In genomic region chr14:88792572-88793258, GRCh38 we compare ENCODE assay signal across 8 cellular contexts. TPM values are rescaled to one million over a fixed set of nuclear protein-coding genes. Genes with fewer than 3 reads are reported as not detected.
A peak's percentile ranks its signal among the peaks of the same experiment; 100 is the strongest.
DNase-seq lines count a peak whose midpoint lies in the region; ATAC-seq, FAIRE-seq and TF ChIP-seq lines count a peak whose summit lies in the region.

TSS of gene EML5 (minus strand) at chr14:88792953. CDS start at chr14:88792503, 450 bp downstream.

- H3K4me3 ChIP-seq in breast epithelium (peak within 1 kb of the TSS; percentile 45 to 73 (median 70)), small intestine (ENCODE audit: low read depth in 1 of 2, low read length in 2 of 2) (peak within 1 kb of the TSS; percentile 56 to 70)

- no peak for TF ChIP-seq POLR2A in breast epithelium (IDR thresholded peaks at IDR 0.05)

- DNase-seq in SIG-M5 treated with dmso at 0.1 percent for 504 hours (lab: John Stamatoyannopoulos, UW; ENCODE audit: unreplicated experiment) (peak; percentile 71), SIG-M5 (lab: John Stamatoyannopoulos, UW) (no peak), NCI-H2107 (lab: John Stamatoyannopoulos, UW) (peak; percentile 88), breast epithelium (ENCODE audit: low spot score in 2 of 2) (peak; percentile 75 to 84), iPS-NIHi7 (ENCODE audit: extremely low spot score) (peak; percentile 76), small intestine (peak; percentile 86)

- peak; percentile 89 for ATAC-seq in HG03025 (IDR thresholded peaks at IDR 0.05; ENCODE audit: low FRiP score, unreplicated experiment)

- H3K27ac ChIP-seq in VCaP (peak within 1 kb of the TSS; percentile 68), breast epithelium (peak within 1 kb of the TSS; percentile 73 to 83), small intestine (ENCODE audit: low read depth in 1 of 2, low read length in 1 of 2) (peak within 1 kb of the TSS in 1 of 2 donors; percentile 81)

- H3K4me1 ChIP-seq in breast epithelium (no peaks in the 10 kb centered on the region), small intestine (ENCODE audit: control insufficient read depth in 2 of 2, insufficient read depth in 1 of 2, low read depth in 1 of 2, low read length in 1 of 2) (no peaks in the 10 kb centered on the region)

- H3K27me3 ChIP-seq in breast epithelium (no peaks in the 10 kb centered on the region), small intestine (ENCODE audit: control insufficient read depth in 2 of 2, insufficient read depth in 2 of 2, low read length in 2 of 2) (peaks cover 0 to 5% of the 10 kb centered on the region in 2 donors)

- H3K36me3 ChIP-seq in breast epithelium: no peaks in the 10 kb centered on the region
- no peaks in the 10 kb centered on the region for H3K36me3 ChIP-seq in small intestine (ENCODE audit: control insufficient read depth in 2 of 2, insufficient read depth in 2 of 2, low read length in 2 of 2)

- TF ChIP-seq CTCF in VCaP (conservative IDR thresholded peaks at IDR 0.05): peak; percentile 67
- peak; percentile 52 to 64 (median 54) for TF ChIP-seq CTCF in breast epithelium (IDR thresholded peaks at IDR 0.05)

- intact Hi-C loops in breast epithelium (cut with DNase I; ENCODE audit: low total_unique reads): no loop called here

- WGBS in small intestine, 3 donors: 0 to 1% (median 0%) methylated on average over 51 to 92 of the region's 92 CpGs

- H3K9me3 ChIP-seq in breast epithelium (no peaks in the 10 kb centered on the region), small intestine (ENCODE audit: control insufficient read depth, low read depth) (no peaks in the 10 kb centered on the region)

- no peak for FAIRE-seq in small intestine (lab: Jason Lieb, UNC)

RNA-seq across cellular contexts. Expression of gene EML5, which starts in this region (rescaled TPM):
- total RNA-seq in breast epithelium: 1 to 10 TPM in 2 of 3 donors, under 1 TPM in 1; 0.96 to 5.6 (median 4.3) TPM
- under 1 TPM in 1 of 3 donors, not detected in 2; 0.70 TPM for polyA plus RNA-seq in small intestine

Comparison
In these comparisons a context has a peak if more than half of its experiments do, and no peak if none do; other contexts are left out.
1. Peak in DNase-seq and H3K4me3 ChIP-seq in small intestine; RNA of the gene not detected or under 1 TPM.